ENCODE assay signal across 21 cellular contexts in genomic region chr3:16140894-16141285, GRCh38. TPM values are rescaled to one million over a fixed set of nuclear protein-coding genes. Genes with fewer than 3 reads are reported as not detected.
DNase-seq lines count a peak whose midpoint lies in the region; ATAC-seq, FAIRE-seq and TF ChIP-seq lines count a peak whose summit lies in the region.
"Had no signal": no experiment of that assay in that cellular context is flagged by ENCODE, and none has a peak within 500 bp of the region (broad histone marks: within the 10 kb centered on the region; RNA-seq: fewer than 3 reads in every experiment).

No MANE protein-coding gene starts in this region.

- no peak for TF ChIP-seq POLR2A in esophagus muscularis mucosa (IDR thresholded peaks at IDR 0.05; ENCODE audit: low read depth)
- TF ChIP-seq POLR2A in stomach (IDR thresholded peaks at IDR 0.05): no peak

- H3K27me3 ChIP-seq in ACC112 (ENCODE audit: insufficient read depth, low read length) (no peaks in the 10 kb centered on the region), adipocyte (replicated peaks; ENCODE audit: control insufficient read depth, insufficient read depth, low read length) (no peaks in the 10 kb centered on the region), esophagus muscularis mucosa (no peaks in the 10 kb centered on the region), stomach (no peaks in the 10 kb centered on the region), pancreas (no peaks in the 10 kb centered on the region)
- H3K27me3 ChIP-seq: adrenal gland, left lung had no signal

- H3K36me3 ChIP-seq in ACC112 (ENCODE audit: insufficient read depth, low read length) (no peaks in the 10 kb centered on the region), adipocyte (ENCODE audit: control insufficient read depth, insufficient read depth, low read length, severe bottlenecking) (no peaks in the 10 kb centered on the region), esophagus muscularis mucosa (no peaks in the 10 kb centered on the region), stomach (no peaks in the 10 kb centered on the region), pancreas (no peaks in the 10 kb centered on the region)
- H3K36me3 ChIP-seq: adrenal gland, left lung had no signal

- intact Hi-C loops in esophagus muscularis mucosa (cut with DNase I) (no loop called here), stomach (cut with DNase I; ENCODE audit: low total_unique reads) (no loop called here), pancreas (cut with DNase I) (no loop called here)

- peak overlapping the region; percentile 80 for H2AFZ ChIP-seq in ACC112 (ENCODE audit: low read length, unreplicated experiment)
- H2AFZ ChIP-seq: PC-9 had no signal

- H3K27ac ChIP-seq in ACC112 (ENCODE audit: low read depth, low read length): peak overlapping the region; percentile 85
- H3K27ac ChIP-seq in esophagus muscularis mucosa (replicated peaks in 1 of 4): peak overlapping the region; percentile 37 to 67 (median 51)
- peak overlapping the region in 4 of 5 donors; percentile 30 to 77 (median 68) for H3K27ac ChIP-seq in stomach
- H3K27ac ChIP-seq in pancreas: no peak overlapping the region
- H3K27ac ChIP-seq: PC-9 had no signal

- FAIRE-seq in pancreas (lab: Jason Lieb, UNC): no peak
- FAIRE-seq: frontal cortex had no signal

- TF ChIP-seq EP300 in esophagus muscularis mucosa (IDR thresholded peaks at IDR 0.05) (no peak), stomach (IDR thresholded peaks at IDR 0.05) (no peak)

- peak overlapping the region; percentile 68 for H3K9ac ChIP-seq in adipocyte (ENCODE audit: low read length)

- no peak for TF ChIP-seq CTCF in esophagus muscularis mucosa (IDR thresholded peaks at IDR 0.05)
- TF ChIP-seq CTCF in stomach (IDR thresholded peaks at IDR 0.05): no peak
- TF ChIP-seq CTCF in pancreas (IDR thresholded peaks at IDR 0.05): no peak

- 90% methylated on average over 2 of the region's 2 CpGs for WGBS in esophagus muscularis mucosa
- 80 to 91% (median 89%) methylated on average over 2 of the region's 2 CpGs for WGBS in stomach, 5 donors
- 93 to 94% methylated on average over 2 of the region's 2 CpGs for WGBS in pancreas, 2 donors

- ATAC-seq in HG03175 (IDR thresholded peaks at IDR 0.05; ENCODE audit: unreplicated experiment) (no peak), pancreas (no peak)
- ATAC-seq: activated CD4-positive, alpha-beta T cell treated with anti-CD3 and anti-CD28 coated beads for 36 hours had no signal

- peaks cover 35% of the 10 kb centered on the region for H3K4me1 ChIP-seq in ACC112 (ENCODE audit: control insufficient read depth, insufficient read depth, low read length, unreplicated experiment)
- H3K4me1 ChIP-seq in adipocyte (ENCODE audit: control insufficient read depth, insufficient read depth, low read length): peaks cover 37% of the 10 kb centered on the region
- peaks cover 5 to 16% (median 11%) of the 10 kb centered on the region in 4 donors for H3K4me1 ChIP-seq in esophagus muscularis mucosa
- no peaks in the 10 kb centered on the region for H3K4me1 ChIP-seq in stomach
- H3K4me1 ChIP-seq in pancreas: no peaks in the 10 kb centered on the region
- H3K4me1 ChIP-seq: adrenal gland, left lung had no signal

- H3K4me3 ChIP-seq in ACC112 (ENCODE audit: low read depth, low read length): peak overlapping the region; percentile 32; the same call in 1 of the 2 replicates
- no peak overlapping the region for H3K4me3 ChIP-seq in adipocyte (ENCODE audit: low read length)
- H3K4me3 ChIP-seq in esophagus muscularis mucosa: no peak overlapping the region
- H3K4me3 ChIP-seq in stomach: no peak overlapping the region
- H3K4me3 ChIP-seq in pancreas: no peak overlapping the region
- H3K4me3 ChIP-seq: adrenal gland, left lung, PC-9, skin epidermis had no signal

- DNase-seq in adipocyte (ENCODE audit: low read depth): no peak
- DNase-seq in esophagus muscularis mucosa (ENCODE audit: extremely low spot score): no peak
- DNase-seq in stomach: no peak
- DNase-seq in NCI-H2227 treated with DMSO at 0.1 percent for 48 hours (lab: John Stamatoyannopoulos, UW): no peak
- no peak for DNase-seq in SK-N-DZ (ENCODE audit: low spot score)
- no peak for DNase-seq in pancreas
- DNase-seq: activated CD4-positive, alpha-beta T cell treated with anti-CD3 and anti-CD28 coated beads for 36 hours; activated effector memory CD4-positive, alpha-beta T cell treated with Interleukin-2 at 50 U/mL for 16 hours; adrenal gland; CD4-positive, CD25-positive, alpha-beta regulatory T cell; DMS79; endodermal cell; left lung; NCI-H1436; NCI-H2171 treated with DMSO at 0.1 percent for 48 hours; PC-9; stimulated activated CD4-positive, alpha-beta T cell treated with anti-CD3 and anti-CD28 coated beads, Interleukin-4, amount 100 ng/mL, for 1 hour had no signal

- H3K79me2 ChIP-seq in ACC112 (ENCODE audit: control insufficient read depth, insufficient read depth, low read length, unreplicated experiment): no peaks in the 10 kb centered on the region

- H3K9me3 ChIP-seq in adipocyte (ENCODE audit: control insufficient read depth, low read length) (peaks cover 8% of the 10 kb centered on the region), esophagus muscularis mucosa (no peaks in the 10 kb centered on the region), stomach (peaks cover 0 to 19% (median 4%) of the 10 kb centered on the region in 4 donors), pancreas (no peaks in the 10 kb centered on the region)
- H3K9me3 ChIP-seq: adrenal gland had no signal

RNA-seq across cellular contexts. Expression of gene GALNT15, which starts 33.6 kb away (rescaled TPM):
- total RNA-seq in esophagus muscularis mucosa: 100 to 1,000 TPM in 3 of 4 donors, 10 to 100 TPM in 1; 76.0 to 320 (median 135) TPM
- 100 to 1,000 TPM in 1 of 5 donors, 10 to 100 TPM in 4; 16.5 to 133 (median 58.3) TPM for total RNA-seq in stomach
- polyA plus RNA-seq in stomach: 1 to 10 TPM; 4.2 to 5.7 (median 4.6) TPM
- polyA plus RNA-seq in SK-N-DZ (2014; cell fraction: cytosol; rRNA removed): not detected in 2 replicates
- 0.41 TPM in 1 of 2 replicates, not detected in the other for polyA plus RNA-seq in SK-N-DZ (2014; cell fraction: nucleus; rRNA removed)
- 1 to 10 TPM in 5 of 6 donors, under 1 TPM in 1; 0.78 to 5.6 (median 2.0) TPM for total RNA-seq in pancreas
- polyA plus RNA-seq in pancreas: 1 to 10 TPM; 2.8 TPM
- total RNA-seq: activated CD4-positive, alpha-beta T cell treated with anti-CD3 and anti-CD28 coated beads for 36 hours; CD4-positive, CD25-positive, alpha-beta regulatory T cell; PC-9 had no signal
- polyA plus RNA-seq: CD4-positive, CD25-positive, alpha-beta regulatory T cell had no signal

Comparison
In these comparisons a context has a peak if more than half of its experiments do, and no peak if none do; other contexts are left out.
1. H3K27ac ChIP-seq: peak in ACC112 (single experiment), esophagus muscularis mucosa (4 of 4) and stomach (4 of 5); none in pancreas (0 of 4).